1 cellular context compared by ENCODE assay signal in the genomic region with DNA sequence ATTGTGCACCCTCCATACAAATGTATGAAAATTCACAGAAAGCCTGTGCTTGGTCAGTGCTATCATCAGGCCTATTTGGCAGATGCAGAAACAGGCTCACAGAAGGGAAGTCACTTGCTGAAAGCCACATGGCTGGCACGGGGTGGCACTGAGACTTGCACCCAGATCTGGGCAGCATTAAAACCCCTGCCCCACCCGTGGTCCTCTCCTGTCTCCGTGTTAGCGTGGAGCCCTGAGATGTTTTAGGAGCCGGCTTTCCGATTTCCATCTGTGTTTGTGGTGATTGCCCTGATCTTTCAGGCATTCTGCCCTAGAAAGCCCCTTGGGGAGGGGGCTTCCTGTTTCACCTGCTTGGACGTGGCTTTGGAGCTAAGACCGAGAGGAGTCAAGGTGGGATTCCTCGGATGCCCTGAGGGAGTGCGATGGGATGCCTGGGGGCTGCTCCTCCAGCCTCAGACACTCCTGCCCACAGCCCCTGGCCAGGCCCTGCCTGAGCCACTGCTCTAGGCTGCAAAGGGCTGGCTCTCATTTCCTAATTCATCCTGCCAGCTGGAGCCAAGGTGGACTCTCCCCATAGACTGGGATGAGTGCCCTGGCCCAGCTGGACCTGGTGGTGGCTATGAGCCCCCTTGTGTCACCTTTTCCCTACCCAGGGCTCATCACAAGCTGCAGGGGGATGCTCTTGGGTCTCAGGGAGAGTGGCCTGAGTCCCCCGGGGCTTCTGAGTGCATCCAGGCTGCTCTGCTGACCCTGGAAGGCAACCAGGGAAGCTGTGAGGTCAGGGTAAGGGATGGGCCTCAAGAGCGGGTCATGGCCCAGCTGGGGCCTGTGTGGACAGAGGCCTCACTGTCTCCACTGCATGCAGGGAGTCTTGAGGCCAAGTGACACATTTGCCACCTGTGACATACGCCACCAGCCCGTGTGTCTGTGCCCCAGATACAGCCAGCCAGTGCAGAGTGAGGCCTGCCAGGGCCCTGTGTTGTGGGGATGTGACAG.
TF ChIP-seq lines count a peak whose summit lies in the region.

No MANE protein-coding gene starts in this region.

TF ChIP-seq in K562, 482 proteins besides CTCF, POLR2A, EP300 and RAD21 (continued from another document):
- TF ChIP-seq ZNF79 (CRISPR knock-in tag; IDR thresholded peaks at IDR 0.05; ENCODE audit: low read depth): no peak
- peak; percentile 30 for TF ChIP-seq HMGN3 (IDR thresholded peaks at IDR 0.05; ENCODE audit: borderline replicate concordance, extremely low read depth, insufficient read length, low read depth, low read length)
- TF ChIP-seq ARHGAP35 (IDR thresholded peaks at IDR 0.05; ENCODE audit: partially characterized antibody): no peak
- TF ChIP-seq, protein P1, sequence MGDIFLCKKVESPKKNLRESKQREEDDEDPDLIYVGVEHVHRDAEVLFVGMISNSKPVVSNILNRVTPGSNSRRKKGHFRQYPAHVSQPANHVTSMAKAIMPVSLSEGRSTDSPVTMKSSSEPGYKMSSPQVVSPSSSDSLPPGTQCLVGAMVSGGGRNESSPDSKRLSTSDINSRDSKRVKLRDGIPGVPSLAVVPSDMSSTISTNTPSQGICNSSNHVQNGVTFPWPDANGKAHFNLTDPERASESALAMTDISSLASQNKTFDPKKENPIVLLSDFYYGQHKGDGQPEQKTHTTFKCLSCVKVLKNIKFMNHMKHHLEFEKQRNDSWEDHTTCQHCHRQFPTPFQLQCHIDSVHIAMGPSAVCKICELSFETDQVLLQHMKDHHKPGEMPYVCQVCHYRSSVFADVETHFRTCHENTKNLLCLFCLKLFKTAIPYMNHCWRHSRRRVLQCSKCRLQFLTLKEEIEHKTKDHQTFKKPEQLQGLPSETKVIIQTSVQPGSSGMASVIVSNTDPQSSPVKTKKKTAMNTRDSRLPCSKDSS (IDR thresholded peaks at IDR 0.05; ENCODE audit: low read depth, partially characterized antibody): no peak
